Comparison of ENCODE assay signal across 1 cellular context in genomic region chr5:146205499-146206202, GRCh38.
TF ChIP-seq lines count a peak whose summit lies in the region.

No MANE protein-coding gene starts in this region.

TF ChIP-seq in IMR-90, 13 proteins besides CTCF, POLR2A, EP300 and RAD21:
- TF ChIP-seq MAFK (IDR thresholded peaks at IDR 0.05; ENCODE audit: low read depth, low read length) (no peak), NFE2L2 (IDR thresholded peaks at IDR 0.05; ENCODE audit: low read depth, low read length) (no peak), BHLHE40 (IDR thresholded peaks at IDR 0.05; ENCODE audit: low read depth, low read length) (no peak), CHD1 (IDR thresholded peaks at IDR 0.05; ENCODE audit: low read depth, low read length) (no peak), USF2 (IDR thresholded peaks at IDR 0.05; ENCODE audit: low read depth, low read length) (no peak), SMC3 (IDR thresholded peaks at IDR 0.05; ENCODE audit: low read depth, low read length) (no peak), FOS (IDR thresholded peaks at IDR 0.05; ENCODE audit: low read depth, low read length) (no peak), RFX5 (IDR thresholded peaks at IDR 0.05; ENCODE audit: low read depth, low read length) (no peak), CEBPB (IDR thresholded peaks at IDR 0.05; ENCODE audit: low read depth, low read length) (no peak), ELK1 (IDR thresholded peaks at IDR 0.05; ENCODE audit: borderline replicate concordance, low read depth, low read length) (no peak), RCOR1 (IDR thresholded peaks at IDR 0.05; ENCODE audit: insufficient replicate concordance, low read length) (no peak), MXI1 (IDR thresholded peaks at IDR 0.05; ENCODE audit: borderline replicate concordance, low read depth, low read length) (no peak), MAZ (IDR thresholded peaks at IDR 0.05; ENCODE audit: borderline replicate concordance, low read depth, low read length) (no peak)
